ENCODE assay signal across 8 cellular contexts in the genomic region with DNA sequence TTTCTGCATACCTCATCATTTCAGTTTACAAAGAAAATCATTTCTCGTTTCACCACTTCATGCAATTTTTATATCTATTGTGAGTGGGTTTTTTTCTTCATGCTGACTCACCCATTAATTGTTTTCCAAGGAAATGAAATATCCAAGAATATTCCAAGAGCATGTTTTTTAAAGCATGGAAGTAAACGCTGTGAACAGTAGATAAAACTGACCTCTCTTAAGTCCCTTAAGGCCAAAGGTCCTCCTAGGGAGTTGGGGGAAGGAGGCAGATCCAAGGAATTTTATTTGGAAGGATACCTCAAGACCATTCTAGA. TPM values are rescaled to one million over a fixed set of nuclear protein-coding genes. Genes with fewer than 3 reads are reported as not detected.
DNase-seq lines count a peak whose midpoint lies in the region; ATAC-seq and TF ChIP-seq lines count a peak whose summit lies in the region.

No MANE protein-coding gene starts in this region.

- 4 to 18% methylated on average over 2 of the region's 2 CpGs for WGBS in sigmoid colon, 2 donors

- H3K9me3 ChIP-seq in sigmoid colon = no peaks in the 10 kb centered on the region

- H3K4me1 ChIP-seq in sigmoid colon = peaks cover 0 to 24% (median 18%) of the 10 kb centered on the region in 4 donors

- no peak for TF ChIP-seq POLR2A in sigmoid colon (IDR thresholded peaks at IDR 0.05)

- no peaks in the 10 kb centered on the region for H3K36me3 ChIP-seq in H7 (replicated peaks; ENCODE audit: control insufficient read depth, insufficient read depth, low read length)
- H3K36me3 ChIP-seq in sigmoid colon = no peaks in the 10 kb centered on the region

- H3K27me3 ChIP-seq in H7 (ENCODE audit: control insufficient read depth, insufficient read depth, low read length) (peaks cover 6% of the 10 kb centered on the region; the same call in 1 of the 2 replicates), sigmoid colon (no peaks in the 10 kb centered on the region)

- intact Hi-C loops in sigmoid colon (cut with DNase I) = loop anchor here (10.0 kb wide), 1 partner anchor 1162 kb away; a partner anchor contains a TSS
- intact Hi-C loops in sciatic nerve (cut with DNase I) = loop anchor here (10.0 kb wide), 1 partner anchor 152 kb away; no protein-coding TSS in a partner anchor

- H3K4me3 ChIP-seq in H7 (ENCODE audit: insufficient read depth, low read depth, low read length) = peak overlapping the region; percentile 68
- H3K4me3 ChIP-seq in fibroblast of pulmonary artery (replicated peaks; ENCODE audit: low read depth, low read length) = peak overlapping the region; percentile 72
- H3K4me3 ChIP-seq in sigmoid colon = peak overlapping the region; percentile 52 to 69 (median 62)

- no peak for TF ChIP-seq EP300 in sigmoid colon (IDR thresholded peaks at IDR 0.05)

- H3K27ac ChIP-seq in VCaP = peak overlapping the region; percentile 98
- H3K27ac ChIP-seq in sigmoid colon = peak overlapping the region; percentile 80 to 90 (median 89)

- DNase-seq in H7 (no peak), fibroblast of pulmonary artery (ENCODE audit: low read depth) (no peak), sigmoid colon (no peak), NOMO-1 (lab: John Stamatoyannopoulos, UW; ENCODE audit: unreplicated experiment in 2 of 2) (no peak), sciatic nerve (ENCODE audit: low spot score) (no peak)

- ATAC-seq in GM19455 (IDR thresholded peaks at IDR 0.05; ENCODE audit: unreplicated experiment) (no peak), sciatic nerve (no peak), GM18858 (IDR thresholded peaks at IDR 0.05; ENCODE audit: unreplicated experiment) (no peak)

- TF ChIP-seq CTCF in VCaP (conservative IDR thresholded peaks at IDR 0.05) (no peak), fibroblast of pulmonary artery (IDR thresholded peaks at IDR 0.05; ENCODE audit: low read length, missing control alignments) (no peak), sigmoid colon (IDR thresholded peaks at IDR 0.05) (no peak)

RNA-seq across cellular contexts. Expression of a gene that starts 2.6 kb away (rescaled TPM):
- total RNA-seq in H7 (2014; rRNA removed; shearing (Covaris generic)) = 33.4 and 33.9 TPM in 2 replicates
- total RNA-seq in sigmoid colon (100 to 1,000 TPM in 2 of 4 donors, 10 to 100 TPM in 2; 69.1 to 108 (median 96.3) TPM), sciatic nerve (147 TPM)
- 1 to 10 TPM; 7.8 to 9.2 (median 8.8) TPM for polyA plus RNA-seq in sigmoid colon

RNA-seq across cellular contexts. Expression of a gene that starts 39.8 kb away (rescaled TPM):
- 1,085 and 1,354 TPM in 2 replicates for total RNA-seq in H7 (2014; rRNA removed; shearing (Covaris generic))
- 100 to 1,000 TPM in 3 of 4 donors, 10 to 100 TPM in 1; 91.3 to 247 (median 142) TPM for total RNA-seq in sigmoid colon
- polyA plus RNA-seq in sigmoid colon = 10 to 100 TPM in 2 of 3 donors, not detected in 1; 11.4 to 49.9 TPM
- total RNA-seq in sciatic nerve = 63.4 TPM
